Comparison of ENCODE assay signal across 8 cellular contexts in the genomic region with DNA sequence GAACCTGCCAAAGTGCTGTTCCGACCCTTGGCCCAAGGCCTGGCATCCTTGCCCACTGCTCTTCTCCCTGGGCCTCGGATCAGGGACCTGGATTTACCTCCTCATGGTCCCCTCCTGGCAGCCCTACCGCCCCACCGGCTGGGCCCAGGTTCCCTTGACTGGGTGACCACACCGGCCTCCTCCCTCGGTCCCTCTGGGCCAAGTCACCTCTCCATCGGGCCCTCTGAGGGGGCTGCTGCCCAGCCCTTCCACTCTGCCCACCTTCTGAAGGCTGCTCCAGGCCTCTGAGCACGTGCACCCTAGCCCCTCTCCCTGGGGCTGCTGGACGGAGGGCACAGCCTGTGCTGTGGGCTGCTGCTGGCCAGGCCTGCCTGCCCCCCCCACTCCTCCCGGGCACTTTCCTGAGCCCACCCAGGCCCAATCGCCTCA. TPM values are rescaled to one million over a fixed set of nuclear protein-coding genes. Genes with fewer than 3 reads are reported as not detected.
A peak's percentile ranks its signal among the peaks of the same experiment; 100 is the strongest.
DNase-seq lines count a peak whose midpoint lies in the region; ATAC-seq, FAIRE-seq and TF ChIP-seq lines count a peak whose summit lies in the region.

No MANE protein-coding gene starts in this region.

- no peaks in the 10 kb centered on the region for H3K9me3 ChIP-seq in mucosa of stomach (ENCODE audit: control insufficient read depth, low read length)

- H3K4me3 ChIP-seq in AG04449 (ENCODE audit: low read depth, low read length) (peak overlapping the region; percentile 84), bronchial epithelial cell (ENCODE audit: low read depth, low read length) (peak overlapping the region; percentile 75), mucosa of stomach (ENCODE audit: low read length) (peak overlapping the region; percentile 74)

- TF ChIP-seq CTCF in AG04449 (IDR thresholded peaks at IDR 0.05; ENCODE audit: insufficient read depth, low read length, missing control alignments) (no peak), bronchial epithelial cell (IDR thresholded peaks at IDR 0.05; ENCODE audit: insufficient read depth, low read length, severe bottlenecking) (no peak)

- CTCF ChIA-PET in AG04449 (lab: Yijun Ruan, JAX): no interaction called here

- no peak for DNase-seq in AG04449 (ENCODE audit: low read depth, low spot score)
- DNase-seq in bronchial epithelial cell (ENCODE audit: low read depth): no peak
- no peak for DNase-seq in NCI-H510A treated with DMSO at 0.1 percent for 48 hours (lab: John Stamatoyannopoulos, UW)
- DNase-seq in activated effector memory CD4-positive, alpha-beta T cell treated with anti-CD3 and anti-CD28 coated beads, Interleukin-2, amount 50 U/mL, for 16 hours: no peak
- DNase-seq in GM19239 (ENCODE audit: insufficient read length, low spot score): no peak
- no peak for DNase-seq in erythroblast (lab: John Stamatoyannopoulos, UW)

- FAIRE-seq in bronchial epithelial cell (lab: Jason Lieb, UNC): no peak
- no peak for FAIRE-seq in GM19239 (lab: Jason Lieb, UNC)

- peak overlapping the region; percentile 87 for H3K9ac ChIP-seq in mucosa of stomach (ENCODE audit: low read length)

- TF ChIP-seq POLR2A in erythroblast (IDR thresholded peaks at IDR 0.05; ENCODE audit: low read length): no peak

- H3K36me3 ChIP-seq in bronchial epithelial cell (ENCODE audit: control insufficient read depth, insufficient read depth, low read length) (no peaks in the 10 kb centered on the region), mucosa of stomach (ENCODE audit: control insufficient read depth, insufficient read depth, low read length) (no peaks in the 10 kb centered on the region)

- POLR2A ChIA-PET in AG04449 (lab: Yijun Ruan, JAX): no interaction called here

- peak; percentile 12 for ATAC-seq in HG03354 (IDR thresholded peaks at IDR 0.05; ENCODE audit: poor library complexity, severe bottlenecking, unreplicated experiment)

- no peaks in the 10 kb centered on the region for H3K27me3 ChIP-seq in bronchial epithelial cell (ENCODE audit: control insufficient read depth, insufficient read depth, low read length)
- H3K27me3 ChIP-seq in mucosa of stomach (ENCODE audit: control insufficient read depth, insufficient read depth, low read length): peaks cover 18% of the 10 kb centered on the region

- peaks cover 10% of the 10 kb centered on the region for H3K4me1 ChIP-seq in mucosa of stomach (ENCODE audit: control insufficient read depth, insufficient read depth, low read length)

RNA-seq across cellular contexts. Expression of a gene that starts 9.3 kb away (rescaled TPM):
- total RNA-seq in bronchial epithelial cell: 0.13 TPM in 1 of 2 replicates, not detected in the other

RNA-seq across cellular contexts. Expression of a gene that starts 55.6 kb away (rescaled TPM):
- total RNA-seq in bronchial epithelial cell: 5.2 and 6.8 TPM in 2 replicates
